20 cellular contexts compared by ENCODE assay signal in genomic region chr13:20053016-20053415, GRCh38.
DNase-seq lines count a peak whose midpoint lies in the region; ATAC-seq, FAIRE-seq and TF ChIP-seq lines count a peak whose summit lies in the region.
"Had no signal": no experiment of that assay in that cellular context is flagged by ENCODE, and none has a peak within 500 bp of the region (broad histone marks: within the 10 kb centered on the region; RNA-seq: fewer than 3 reads in every experiment).

No MANE protein-coding gene starts in this region.

- no peak overlapping the region for H3K4me3 ChIP-seq in GM23338
- no peak overlapping the region for H3K4me3 ChIP-seq in cardiac fibroblast (replicated peaks in 1 of 2; ENCODE audit: low read depth in 2 of 2, low read length in 2 of 2)
- no peak overlapping the region for H3K4me3 ChIP-seq in testis
- no peak overlapping the region for H3K4me3 ChIP-seq in OCI-LY7 (ENCODE audit: low read depth, low read length, poor library complexity, severe bottlenecking)
- H3K4me3 ChIP-seq: BLaER1, SJSA1 had no signal

- no peaks in the 10 kb centered on the region for H3F3A ChIP-seq in GM23338 (replicated peaks; ENCODE audit: low read depth)

- DNase-seq in GM23338 (ENCODE audit: low spot score) (peak; percentile 21), cardiac fibroblast (ENCODE audit: low read depth in 2 of 2) (peak; percentile 6 to 57), left cardiac atrium (no peak), testis (peak; percentile 84), OCI-LY7 (ENCODE audit: low spot score) (no peak), D721Med (ENCODE audit: insufficient read length, low spot score) (no peak), head of caudate nucleus (no peak)
- DNase-seq: ACHN; CD8-positive, alpha-beta T cell; GF-D8; KBM-7; NCI-H1436; NCI-H2029; NCI-H2171 treated with DMSO at 0.1 percent for 48 hours; NCI-H446 treated with DMSO at 0.1 percent for 48 hours; NCI-H748 treated with DMSO at 0.1 percent for 48 hours had no signal

- H3K9me2 ChIP-seq in GM23338 (ENCODE audit: insufficient read depth) (no peaks in the 10 kb centered on the region), OCI-LY7 (ENCODE audit: insufficient read depth, low read length) (no peaks in the 10 kb centered on the region)

- TF ChIP-seq POLR2A in testis (IDR thresholded peaks at IDR 0.05), result no peak

- peaks cover 39% of the 10 kb centered on the region; the same call in 2 of the 3 replicates for H3K36me3 Mint-ChIP-seq in GM23338 (ENCODE audit: low read depth)

- H3K27me3 ChIP-seq in GM23338 (ENCODE audit: insufficient read depth) (no peaks in the 10 kb centered on the region), testis (no peaks in the 10 kb centered on the region)
- H3K27me3 ChIP-seq: BLaER1, SJSA1 had no signal

- H3K27ac ChIP-seq in GM23338 (ENCODE audit: low read depth), result peak overlapping the region; percentile 23; the same call in 1 of the 2 replicates
- H3K27ac ChIP-seq in testis, result no peak overlapping the region
- no peak overlapping the region for H3K27ac ChIP-seq in OCI-LY7 (ENCODE audit: low read depth, low read length, poor library complexity, severe bottlenecking)
- H3K27ac ChIP-seq: BLaER1, RWPE1, SJSA1 had no signal

- FAIRE-seq in D721Med (lab: Jason Lieb, UNC), result no peak
- FAIRE-seq: H1 had no signal

- H4K20me1 ChIP-seq in GM23338 (replicated peaks; ENCODE audit: insufficient read depth) (no peaks in the 10 kb centered on the region; the same call in 1 of the 2 replicates), OCI-LY7 (ENCODE audit: insufficient read depth, low read length) (no peaks in the 10 kb centered on the region)

- H2AFZ ChIP-seq in GM23338 (no peak overlapping the region), OCI-LY7 (ENCODE audit: low read length) (no peak overlapping the region)

- POLR2A ChIA-PET in OCI-LY7 (lab: Charles Lee), result interaction anchor here (0.6 kb wide), 1 partner anchor 46 kb away, joined by 3 read pairs; no protein-coding TSS in a partner anchor

- intact Hi-C loops in left cardiac atrium (cut with DNase I), result no loop called here
- intact Hi-C loops in testis (cut with DNase I; ENCODE audit: low total_unique reads), result no loop called here
- intact Hi-C loops in OCI-LY7 (cut with micrococcal nuclease; ENCODE audit: unreplicated experiment), result no loop called here
- intact Hi-C loops in head of caudate nucleus (cut with DNase I), result no loop called here

- WGBS in testis, 2 donors, result 51 to 56% methylated on average over 3 of the region's 3 CpGs

- CTCF ChIA-PET in OCI-LY7 (lab: Charles Lee; ENCODE audit: unreplicated experiment), result no interaction called here

- H3K4me3 Mint-ChIP-seq in GM23338, result no peak overlapping the region
- H3K4me3 Mint-ChIP-seq: CD8-positive, alpha-beta T cell had no signal

- peaks cover 48% of the 10 kb centered on the region for H3K4me1 Mint-ChIP-seq in GM23338

- H3K9me3 ChIP-seq in testis (no peaks in the 10 kb centered on the region), OCI-LY7 (ENCODE audit: low read length) (no peaks in the 10 kb centered on the region)
- H3K9me3 ChIP-seq: BLaER1, SJSA1 had no signal

- TF ChIP-seq CTCF in GM23338 (conservative IDR thresholded peaks at IDR 0.05; ENCODE audit: low read depth in 2 of 2) (no peak), cardiac fibroblast (IDR thresholded peaks at IDR 0.05; ENCODE audit: low read depth, low read length) (no peak), testis (IDR thresholded peaks at IDR 0.05) (no peak), OCI-LY7 (conservative IDR thresholded peaks at IDR 0.05; ENCODE audit: low read length) (no peak), D721Med (IDR thresholded peaks at IDR 0.05; ENCODE audit: insufficient read depth, missing control alignments) (no peak)

- no peak overlapping the region for H3K4me2 ChIP-seq in GM23338
- no peak overlapping the region for H3K4me2 ChIP-seq in OCI-LY7 (ENCODE audit: low read length)
- H3K4me2 ChIP-seq: BLaER1 had no signal

- H3K27ac Mint-ChIP-seq in GM23338, result no peak overlapping the region
- H3K27ac Mint-ChIP-seq: CD8-positive, alpha-beta T cell had no signal

- H3K27me3 Mint-ChIP-seq in GM23338 (ENCODE audit: insufficient read depth, low read depth, poor library complexity), result no peaks in the 10 kb centered on the region

- H3K4me1 ChIP-seq in GM23338 (ENCODE audit: insufficient read depth) (peaks cover 30% of the 10 kb centered on the region), testis (no peaks in the 10 kb centered on the region), OCI-LY7 (ENCODE audit: insufficient read depth, low read length, poor library complexity, severe bottlenecking) (no peaks in the 10 kb centered on the region)
- H3K4me1 ChIP-seq: SJSA1 had no signal

- no TSS peak for BruUV-seq in OCI-LY7 (replicated peaks; lab: Mats Ljungman, UMichigan)

- H3K9me3 Mint-ChIP-seq in GM23338, result no peaks in the 10 kb centered on the region
- H3K9me3 Mint-ChIP-seq: CD8-positive, alpha-beta T cell had no signal

- ATAC-seq in GM23338 (no peak), left cardiac atrium (peak; percentile 82 to 91)
- ATAC-seq: CD8-positive, alpha-beta T cell had no signal

- H3K79me2 ChIP-seq in GM23338 (replicated peaks; ENCODE audit: insufficient read depth) (peaks cover 17% of the 10 kb centered on the region), OCI-LY7 (ENCODE audit: insufficient read depth, low read depth, low read length) (no peaks in the 10 kb centered on the region)

- H3K36me3 ChIP-seq in GM23338 (ENCODE audit: insufficient read depth) (no peaks in the 10 kb centered on the region), testis (ENCODE audit: low read depth, missing control alignments) (no peaks in the 10 kb centered on the region), OCI-LY7 (ENCODE audit: insufficient read depth, low read length) (peaks cover 67% of the 10 kb centered on the region)

TF ChIP-seq in GM23338, 12 proteins besides CTCF, POLR2A, EP300 and RAD21:
- TF ChIP-seq ZNF331 (CRISPR knock-in tag; IDR thresholded peaks at IDR 0.05; ENCODE audit: low read depth), result no peak
- no peak for TF ChIP-seq ZNF462 (CRISPR knock-in tag; IDR thresholded peaks at IDR 0.05)
- TF ChIP-seq NANOG (IDR thresholded peaks at IDR 0.05; ENCODE audit: borderline replicate concordance), result no peak
- no peak for TF ChIP-seq EZH2phosphoT487 (IDR thresholded peaks at IDR 0.05; ENCODE audit: unreplicated experiment)
- no peak for TF ChIP-seq POLR2AphosphoS5 (IDR thresholded peaks at IDR 0.05; ENCODE audit: low read depth)
- TF ChIP-seq EZH2 (IDR thresholded peaks at IDR 0.05; ENCODE audit: low read depth, unreplicated experiment), result no peak

Comparison
In these comparisons a context has a peak if more than half of its experiments do, and no peak if none do; other contexts are left out.
1. DNase-seq: peak in GM23338 (single experiment), cardiac fibroblast (2 of 2) and testis (single experiment); none in left cardiac atrium (single experiment), OCI-LY7 (single experiment), D721Med (single experiment) and head of caudate nucleus (0 of 42).